14 cellular contexts compared by ENCODE assay signal in the genomic region with DNA sequence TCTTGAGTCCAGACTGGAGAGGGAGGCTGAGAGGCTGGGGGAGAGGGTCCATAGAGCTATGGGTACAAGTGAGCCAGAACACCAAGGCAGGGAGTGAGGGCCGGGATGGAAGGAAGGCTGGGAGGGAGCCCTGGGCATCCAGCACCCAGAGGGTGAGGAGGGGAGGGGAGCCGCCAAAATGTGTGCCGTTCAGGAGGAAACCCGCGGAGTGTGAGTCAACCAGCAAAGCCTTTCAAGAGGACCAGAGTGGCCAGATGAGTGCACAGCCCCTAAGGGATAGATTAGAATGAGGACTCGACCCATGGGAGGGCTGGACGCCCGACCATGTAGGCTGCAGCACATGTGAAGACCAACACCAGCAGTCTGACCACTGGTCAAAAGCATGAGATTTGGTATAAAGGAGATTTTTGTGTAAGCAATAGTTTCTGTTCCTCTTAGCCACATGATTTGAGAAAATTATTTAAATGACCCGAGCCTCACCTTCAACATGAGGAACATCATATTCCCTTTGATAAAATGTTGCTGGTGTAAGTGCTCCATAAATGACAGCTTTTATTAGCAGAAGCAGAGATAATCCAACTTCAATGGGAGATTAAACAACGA.
DNase-seq lines count a peak whose midpoint lies in the region; ATAC-seq and TF ChIP-seq lines count a peak whose summit lies in the region.
"Had no signal": no experiment of that assay in that cellular context is flagged by ENCODE, and none has a peak within 500 bp of the region (broad histone marks: within the 10 kb centered on the region; RNA-seq: fewer than 3 reads in every experiment).

No MANE protein-coding gene starts in this region.

- no peaks in the 10 kb centered on the region for H3K27me3 ChIP-seq in body of pancreas

- H3K4me3 ChIP-seq in body of pancreas, result no peak overlapping the region

- H3K4me1 ChIP-seq in body of pancreas, result peaks cover 34% of the 10 kb centered on the region
- H3K4me1 ChIP-seq: parathyroid adenoma had no signal

- no peak for TF ChIP-seq CTCF in body of pancreas (IDR thresholded peaks at IDR 0.05)

- H3K27ac ChIP-seq in body of pancreas (peak overlapping the region; percentile 57 to 70 (median 67)), substantia nigra (ENCODE audit: low read depth, low read length, poor library complexity, severe bottlenecking) (no peak overlapping the region)
- H3K27ac ChIP-seq: parathyroid adenoma had no signal

- peak; percentile 30 for ATAC-seq in GM18520 (IDR thresholded peaks at IDR 0.05; ENCODE audit: unreplicated experiment)
- peak; percentile 31 for ATAC-seq in HG03469 (IDR thresholded peaks at IDR 0.05; ENCODE audit: unreplicated experiment)
- no peak for ATAC-seq in body of pancreas
- ATAC-seq in HG02840 (IDR thresholded peaks at IDR 0.05; ENCODE audit: low FRiP score, unreplicated experiment), result no peak

- H3K36me3 ChIP-seq in body of pancreas (replicated peaks in 1 of 2; ENCODE audit: insufficient read depth in 1 of 2, low read depth in 2 of 2), result no peaks in the 10 kb centered on the region

- 80 to 87% methylated on average over 10 of the region's 10 CpGs for WGBS in body of pancreas, 2 donors

- H3K9me3 ChIP-seq in body of pancreas, result no peaks in the 10 kb centered on the region

- no peak for TF ChIP-seq POLR2A in body of pancreas (IDR thresholded peaks at IDR 0.05)

- intact Hi-C loops in body of pancreas (cut with DNase I), result no loop called here

- DNase-seq in A172 (ENCODE audit: low spot score) (peak; percentile 43), body of pancreas (no peak), NCI-H1694 treated with DMSO at 0.1 percent for 48 hours (lab: John Stamatoyannopoulos, UW) (no peak), substantia nigra (lab: John Stamatoyannopoulos, UW) (no peak), G401 (ENCODE audit: low spot score) (no peak)
- DNase-seq: activated CD4-positive, alpha-beta memory T cell treated with anti-CD3 and anti-CD28 coated beads, Interleukin-2, amount 10 ng/mL, durations not matched to agents 7 days and 5 days; effector CD4-positive, alpha-beta T cell; midbrain; NCI-H2227 treated with DMSO at 0.1 percent for 48 hours; T-helper 2 cell had no signal

- in situ Hi-C loops in G401 (cut with HindIII; ENCODE audit: low sequenced_read_pairs), result no loop called here

Comparison
In these comparisons a context has a peak if more than half of its experiments do, and no peak if none do; other contexts are left out.
1. ATAC-seq: peak in GM18520 (single experiment) and HG03469 (single experiment); none in body of pancreas (single experiment) and HG02840 (single experiment).